In genomic region chr3:179503152-179503551, GRCh38 we compare ENCODE assay signal across 35 cellular contexts.
"Had no signal": no experiment of that assay in that cellular context is flagged by ENCODE, and none has a peak within 500 bp of the region (broad histone marks: within the 10 kb centered on the region; RNA-seq: fewer than 3 reads in every experiment).

No MANE protein-coding gene starts in this region.

- DNase-seq: MG63, MM.1S, MV-4-11, NCI-H1048, NCI-H1092, NCI-H1092 treated with DMSO at 0.1 percent for 48 hours, NCI-H1105, NCI-H1105 treated with DMSO at 0.1 percent for 48 hours, NCI-H1417, NCI-H1417 treated with DMSO at 0.1 percent for 48 hours, NCI-H1436, NCI-H1436 treated with DMSO at 0.1 percent for 48 hours, NCI-H146, NCI-H1694, NCI-H1694 treated with DMSO at 0.1 percent for 48 hours, NCI-H187, NCI-H187 treated with DMSO at 0.1 percent for 48 hours, NCI-H1930, NCI-H2029, NCI-H2029 treated with DMSO at 0.1 percent for 48 hours, NCI-H2081 treated with DMSO at 0.1 percent for 48 hours, NCI-H2107, NCI-H2171, NCI-H2171 treated with DMSO at 0.1 percent for 48 hours, NCI-H2227 treated with DMSO at 0.1 percent for 48 hours, NCI-H226, NCI-H345, NCI-H446, NCI-H446 treated with DMSO at 0.1 percent for 48 hours, NCI-H510A, NCI-H510A treated with DMSO at 0.1 percent for 48 hours, NCI-H524, NCI-H524 treated with DMSO at 0.1 percent for 48 hours, NCI-H526, NCI-H526 treated with DMSO at 0.1 percent for 48 hours had no signal

- H3K36me3 ChIP-seq: MG63 had no signal

- H3K4me3 ChIP-seq: MG63 had no signal

- H3K9me3 ChIP-seq: MG63 had no signal
